ENCODE assay signal across 34 cellular contexts in genomic region chr7:130263130-130263529, GRCh38. TPM values are rescaled to one million over a fixed set of nuclear protein-coding genes. Genes with fewer than 3 reads are reported as not detected.
DNase-seq lines count a peak whose midpoint lies in the region; ATAC-seq and TF ChIP-seq lines count a peak whose summit lies in the region.
"Had no signal": no experiment of that assay in that cellular context is flagged by ENCODE, and none has a peak within 500 bp of the region (broad histone marks: within the 10 kb centered on the region; RNA-seq: fewer than 3 reads in every experiment).

No MANE protein-coding gene starts in this region.

- DNase-seq in DND-41 (no peak), WERI-Rb-1 (peak; percentile 37), neural crest cell (ENCODE audit: low read depth, low spot score) (no peak), stomach (no peak)
- no peak for DNase-seq in activated CD4-positive, alpha-beta T cell treated with anti-CD3 and anti-CD28 coated beads, Interleukin-2, amount 10 ng/mL, durations not matched to agents 24 days and 14 days
- no peak for DNase-seq in activated CD8-positive, alpha-beta memory T cell treated with anti-CD3 and anti-CD28 coated beads, Interleukin-2, amount 50 U/mL, for 48 hours
- DNase-seq: activated B cell treated with CpG ODN at 0.5 μM for 24 hours; activated naive CD4-positive, alpha-beta T cell; activated naive CD8-positive, alpha-beta T cell treated with anti-CD3 and anti-CD28 coated beads, Interleukin-2, amount 50 U/mL, for 24 hours; activated T-cell treated with anti-CD3 and anti-CD28 coated beads, Interleukin-2, amount 50 U/mL, for 72 hours; COR-L47; DMS53; effector memory CD4-positive, alpha-beta T cell; GF-D8; NCI-H1092 treated with DMSO at 0.1 percent for 48 hours; NCI-H187 treated with DMSO at 0.1 percent for 48 hours; NCI-H526; right lobe of liver; stimulated activated CD8-positive, alpha-beta memory T cell treated with anti-CD3 and anti-CD28 coated beads, Interleukin-4, amount 100 ng/mL, for 48 hours; SW 1271; T-helper 9 cell; uterus had no signal

- no peak overlapping the region for H3K27ac ChIP-seq in DND-41 (ENCODE audit: low read length)
- H3K27ac ChIP-seq in WERI-Rb-1, result no peak overlapping the region
- H3K27ac ChIP-seq in stomach, result no peak overlapping the region
- H3K27ac ChIP-seq: coronary artery, right lobe of liver, uterus had no signal

- H3K4me1 ChIP-seq in DND-41 (ENCODE audit: insufficient read depth, low read length), result no peaks in the 10 kb centered on the region
- peaks cover 19% of the 10 kb centered on the region for H3K4me1 ChIP-seq in Loucy (ENCODE audit: insufficient read depth, low read length, poor library complexity, severe bottlenecking)
- no peaks in the 10 kb centered on the region for H3K4me1 ChIP-seq in stomach
- H3K4me1 ChIP-seq: right lobe of liver, uterus had no signal

- WGBS in stomach, 5 donors, result 62 to 88% (median 78%) methylated on average over 2 of the region's 2 CpGs

- no peak for TF ChIP-seq EP300 in stomach (IDR thresholded peaks at IDR 0.05)

- H3K36me3 ChIP-seq in DND-41 (ENCODE audit: insufficient read depth, low read length) (no peaks in the 10 kb centered on the region), Loucy (ENCODE audit: insufficient read depth, low read length) (no peaks in the 10 kb centered on the region), WERI-Rb-1 (no peaks in the 10 kb centered on the region), stomach (no peaks in the 10 kb centered on the region)
- H3K36me3 ChIP-seq: right lobe of liver, uterus had no signal

- H2AFZ ChIP-seq in DND-41 (ENCODE audit: low read depth, low read length) (no peak overlapping the region), Loucy (ENCODE audit: low read length) (peak overlapping the region; percentile 8; the same call in 1 of the 2 replicates)

- no peak overlapping the region for H3K4me3 Mint-ChIP-seq in neural crest cell
- H3K4me3 Mint-ChIP-seq in activated CD4-positive, alpha-beta T cell treated with anti-CD3 and anti-CD28 coated beads, Interleukin-2, amount 10 ng/mL, durations not matched to agents 24 days and 14 days, result no peak overlapping the region
- H3K4me3 Mint-ChIP-seq: activated B cell treated with CpG ODN at 0.5 μM for 24 hours; activated naive CD8-positive, alpha-beta T cell treated with anti-CD3 and anti-CD28 coated beads, Interleukin-2, amount 50 U/mL, for 24 hours; activated T-cell treated with anti-CD3 and anti-CD28 coated beads, Interleukin-2, amount 50 U/mL, for 72 hours; natural killer cell treated with Interleukin-12 subunit alpha and Interleukin-12 subunit beta and Interleukin-15 and Interleukin-18, amount 100 ng/mL, for 72 hours; stimulated activated naive CD8-positive, alpha-beta T cell treated with anti-CD3 and anti-CD28 coated beads, Interleukin-15, Interleukin-2, amounts not matched to agents 100 ng/mL and 50 ng/mL, for 24 hours had no signal

- H3K9ac ChIP-seq in DND-41 (ENCODE audit: low read depth, low read length) (no peak overlapping the region), Loucy (ENCODE audit: low read depth, low read length, poor library complexity, severe bottlenecking) (peak overlapping the region; percentile 1)

- intact Hi-C loops in activated CD4-positive, alpha-beta T cell treated with anti-CD3 and anti-CD28 coated beads, Interleukin-2, amount 10 ng/mL, durations not matched to agents 24 days and 14 days (cut with micrococcal nuclease), result no loop called here
- intact Hi-C loops in stomach (cut with DNase I; ENCODE audit: low total_unique reads), result no loop called here

- TF ChIP-seq CTCF in DND-41 (IDR thresholded peaks at IDR 0.05; ENCODE audit: borderline replicate concordance, extremely low read depth, low read length, poor library complexity, severe bottlenecking) (no peak), Loucy (conservative IDR thresholded peaks at IDR 0.05; ENCODE audit: low read length) (no peak), WERI-Rb-1 (IDR thresholded peaks at IDR 0.05; ENCODE audit: low read depth, low read length) (no peak), neural crest cell (conservative IDR thresholded peaks at IDR 0.05) (no peak), stomach (IDR thresholded peaks at IDR 0.05) (no peak)

- peak overlapping the region; percentile 7 for H3K27ac Mint-ChIP-seq in neural crest cell (ENCODE audit: unreplicated experiment)
- no peak overlapping the region for H3K27ac Mint-ChIP-seq in activated CD4-positive, alpha-beta T cell treated with anti-CD3 and anti-CD28 coated beads, Interleukin-2, amount 10 ng/mL, durations not matched to agents 24 days and 14 days
- H3K27ac Mint-ChIP-seq: activated B cell treated with CpG ODN at 0.5 μM for 24 hours; activated naive CD8-positive, alpha-beta T cell treated with anti-CD3 and anti-CD28 coated beads, Interleukin-2, amount 50 U/mL, for 24 hours; activated T-cell treated with anti-CD3 and anti-CD28 coated beads, Interleukin-2, amount 50 U/mL, for 72 hours; natural killer cell treated with Interleukin-12 subunit alpha and Interleukin-12 subunit beta and Interleukin-15 and Interleukin-18, amount 100 ng/mL, for 72 hours; stimulated activated naive CD8-positive, alpha-beta T cell treated with anti-CD3 and anti-CD28 coated beads, Interleukin-15, Interleukin-2, amounts not matched to agents 100 ng/mL and 50 ng/mL, for 24 hours had no signal

- H3K4me1 Mint-ChIP-seq in neural crest cell, result peaks cover 38% of the 10 kb centered on the region
- peaks cover 2% of the 10 kb centered on the region for H3K4me1 Mint-ChIP-seq in activated CD4-positive, alpha-beta T cell treated with anti-CD3 and anti-CD28 coated beads, Interleukin-2, amount 10 ng/mL, durations not matched to agents 24 days and 14 days
- H3K4me1 Mint-ChIP-seq: activated B cell treated with CpG ODN at 0.5 μM for 24 hours; activated naive CD8-positive, alpha-beta T cell treated with anti-CD3 and anti-CD28 coated beads, Interleukin-2, amount 50 U/mL, for 24 hours had no signal

- H4K20me1 ChIP-seq in DND-41 (ENCODE audit: insufficient read depth, low read length) (no peaks in the 10 kb centered on the region), Loucy (ENCODE audit: insufficient read depth, low read length, poor library complexity, severe bottlenecking) (no peaks in the 10 kb centered on the region)

- peaks cover 13% of the 10 kb centered on the region for H3K27me3 ChIP-seq in DND-41 (ENCODE audit: insufficient read depth, low read length, poor library complexity)
- no peaks in the 10 kb centered on the region for H3K27me3 ChIP-seq in Loucy (ENCODE audit: insufficient read depth, low read length, poor library complexity, severe bottlenecking)
- no peaks in the 10 kb centered on the region for H3K27me3 ChIP-seq in WERI-Rb-1 (ENCODE audit: insufficient read depth, low read depth, severe bottlenecking)
- H3K27me3 ChIP-seq in stomach, result no peaks in the 10 kb centered on the region
- H3K27me3 ChIP-seq: right lobe of liver, uterus had no signal

- no peaks in the 10 kb centered on the region for H3K79me2 ChIP-seq in DND-41 (ENCODE audit: insufficient read depth, low read length)
- no peaks in the 10 kb centered on the region for H3K79me2 ChIP-seq in Loucy (ENCODE audit: insufficient read depth, low read length)

- no peak overlapping the region for H3K4me3 ChIP-seq in DND-41 (ENCODE audit: low read depth in 1 of 2, low read length in 2 of 2)
- no peak overlapping the region for H3K4me3 ChIP-seq in Loucy (ENCODE audit: low read length, poor library complexity, severe bottlenecking)
- H3K4me3 ChIP-seq in WERI-Rb-1 (ENCODE audit: low read depth, low read length), result no peak overlapping the region
- H3K4me3 ChIP-seq in stomach, result no peak overlapping the region
- H3K4me3 ChIP-seq: coronary artery, lung, right lobe of liver, uterus had no signal

- no peaks in the 10 kb centered on the region for H3K9me2 ChIP-seq in Loucy (replicated peaks; ENCODE audit: low read depth, low read length)

- H3K36me3 Mint-ChIP-seq in neural crest cell (ENCODE audit: low read depth), result peaks cover 7% of the 10 kb centered on the region
- no peaks in the 10 kb centered on the region for H3K36me3 Mint-ChIP-seq in activated CD4-positive, alpha-beta T cell treated with anti-CD3 and anti-CD28 coated beads, Interleukin-2, amount 10 ng/mL, durations not matched to agents 24 days and 14 days (ENCODE audit: low read depth)

- H3K27me3 Mint-ChIP-seq in neural crest cell (ENCODE audit: low read depth), result no peaks in the 10 kb centered on the region
- H3K27me3 Mint-ChIP-seq in activated CD4-positive, alpha-beta T cell treated with anti-CD3 and anti-CD28 coated beads, Interleukin-2, amount 10 ng/mL, durations not matched to agents 24 days and 14 days, result no peaks in the 10 kb centered on the region
- H3K27me3 Mint-ChIP-seq: activated B cell treated with CpG ODN at 0.5 μM for 24 hours; progenitor cell of endocrine pancreas; stimulated activated naive CD8-positive, alpha-beta T cell treated with anti-CD3 and anti-CD28 coated beads, Interleukin-15, Interleukin-2, amounts not matched to agents 100 ng/mL and 50 ng/mL, for 24 hours had no signal

- TF ChIP-seq POLR2A in stomach (IDR thresholded peaks at IDR 0.05), result no peak

- H3K4me2 ChIP-seq in DND-41 (ENCODE audit: insufficient read depth, low read length) (no peak overlapping the region), Loucy (ENCODE audit: low read depth, low read length, poor library complexity, severe bottlenecking) (peak overlapping the region; percentile 37)

- ATAC-seq in DND-41 (ENCODE audit: insufficient read depth, low read depth), result peak; percentile 45; the same call in 1 of the 3 replicates
- ATAC-seq: activated naive CD8-positive, alpha-beta T cell treated with anti-CD3 and anti-CD28 coated beads, Interleukin-2, amount 50 U/mL, for 24 hours; activated T-cell treated with anti-CD3 and anti-CD28 coated beads, Interleukin-2, amount 50 U/mL, for 72 hours; natural killer cell treated with Interleukin-12 subunit alpha and Interleukin-12 subunit beta and Interleukin-15 and Interleukin-18, amount 100 ng/mL, for 72 hours; right lobe of liver had no signal

- H3K9me3 Mint-ChIP-seq in neural crest cell, result peaks cover 4% of the 10 kb centered on the region
- no peaks in the 10 kb centered on the region for H3K9me3 Mint-ChIP-seq in activated CD4-positive, alpha-beta T cell treated with anti-CD3 and anti-CD28 coated beads, Interleukin-2, amount 10 ng/mL, durations not matched to agents 24 days and 14 days
- H3K9me3 Mint-ChIP-seq: activated T-cell treated with anti-CD3 and anti-CD28 coated beads, Interleukin-2, amount 50 U/mL, for 72 hours; natural killer cell treated with Interleukin-12 subunit alpha and Interleukin-12 subunit beta and Interleukin-15 and Interleukin-18, amount 100 ng/mL, for 72 hours; stimulated activated naive CD8-positive, alpha-beta T cell treated with anti-CD3 and anti-CD28 coated beads, Interleukin-15, Interleukin-2, amounts not matched to agents 100 ng/mL and 50 ng/mL, for 24 hours had no signal

- H3K9me3 ChIP-seq in DND-41 (ENCODE audit: insufficient read depth, low read length, severe bottlenecking) (no peaks in the 10 kb centered on the region), Loucy (ENCODE audit: insufficient read depth, low read depth, low read length) (no peaks in the 10 kb centered on the region), WERI-Rb-1 (ENCODE audit: severe bottlenecking) (peaks cover 9% of the 10 kb centered on the region), stomach (peaks cover 0 to 31% (median 22%) of the 10 kb centered on the region in 4 donors)

- no peaks in the 10 kb centered on the region for H3F3A ChIP-seq in Loucy (ENCODE audit: low read depth)

RNA-seq across cellular contexts. Expression of gene CPA2, which starts 3.5 kb away (rescaled TPM):
- total RNA-seq in neural crest cell (0.55 and 1.2 TPM in 2 replicates), stomach (10 to 100 TPM in 3 of 5 donors, 1 to 10 TPM in 1, not detected in 1; 4.1 to 65.8 (median 40.9) TPM)
- 0.14 TPM in 2 replicates for total RNA-seq in activated CD4-positive, alpha-beta T cell treated with anti-CD3 and anti-CD28 coated beads, Interleukin-2, amount 10 ng/mL, durations not matched to agents 24 days and 14 days
- 10 to 100 TPM; 54.9 to 62.8 (median 58.3) TPM for polyA plus RNA-seq in stomach
- total RNA-seq: activated B cell treated with CpG ODN at 0.5 μM for 24 hours; activated T-cell treated with anti-CD3 and anti-CD28 coated beads, Interleukin-2, amount 50 U/mL, for 72 hours; astrocyte; cardiac septum; epithelial cell of proximal tubule; natural killer cell treated with Interleukin-12 subunit alpha and Interleukin-12 subunit beta and Interleukin-15 and Interleukin-18, amount 100 ng/mL, for 72 hours; right lobe of liver had no signal
- polyA plus RNA-seq: BJ had no signal

RNA-seq across cellular contexts. Expression of gene CPA4, which starts 29.8 kb away (rescaled TPM):
- total RNA-seq in neural crest cell (0.41 and 0.72 TPM in 2 replicates), stomach (not detected)
- not detected in 2 replicates for total RNA-seq in activated CD4-positive, alpha-beta T cell treated with anti-CD3 and anti-CD28 coated beads, Interleukin-2, amount 10 ng/mL, durations not matched to agents 24 days and 14 days
- under 1 TPM in 2 of 3 donors, not detected in 1; 0.12 to 0.90 TPM for polyA plus RNA-seq in stomach
- total RNA-seq: activated B cell treated with CpG ODN at 0.5 μM for 24 hours; natural killer cell treated with Interleukin-12 subunit alpha and Interleukin-12 subunit beta and Interleukin-15 and Interleukin-18, amount 100 ng/mL, for 72 hours; right lobe of liver had no signal

RNA-seq across cellular contexts. Expression of gene SSMEM1, which starts 55.5 kb away (rescaled TPM):
- total RNA-seq in neural crest cell, result not detected in 2 replicates
- total RNA-seq in activated CD4-positive, alpha-beta T cell treated with anti-CD3 and anti-CD28 coated beads, Interleukin-2, amount 10 ng/mL, durations not matched to agents 24 days and 14 days, result not detected in 2 replicates
- total RNA-seq in stomach, result not detected
- not detected for polyA plus RNA-seq in stomach
- total RNA-seq: activated B cell treated with CpG ODN at 0.5 μM for 24 hours; activated T-cell treated with anti-CD3 and anti-CD28 coated beads, Interleukin-2, amount 50 U/mL, for 72 hours; astrocyte; cardiac septum; epithelial cell of proximal tubule; lung; mucosa of gallbladder; natural killer cell treated with Interleukin-12 subunit alpha and Interleukin-12 subunit beta and Interleukin-15 and Interleukin-18, amount 100 ng/mL, for 72 hours; progenitor cell of endocrine pancreas; right lobe of liver; uterus had no signal
- polyA plus RNA-seq: AG04450, lung had no signal

RNA-seq across cellular contexts. Expression of gene TMEM209, which starts 57.9 kb away (rescaled TPM):
- 41.8 and 43.6 TPM in 2 replicates for total RNA-seq in neural crest cell
- total RNA-seq in activated CD4-positive, alpha-beta T cell treated with anti-CD3 and anti-CD28 coated beads, Interleukin-2, amount 10 ng/mL, durations not matched to agents 24 days and 14 days, result 48.2 and 52.9 TPM in 2 replicates
- 10 to 100 TPM in 4 of 5 donors, 1 to 10 TPM in 1; 6.1 to 24.6 (median 13.2) TPM for total RNA-seq in stomach
- 1 to 10 TPM; 3.2 to 5.2 (median 4.3) TPM for polyA plus RNA-seq in stomach
